ENCODE assay signal across 11 cellular contexts in the genomic region with DNA sequence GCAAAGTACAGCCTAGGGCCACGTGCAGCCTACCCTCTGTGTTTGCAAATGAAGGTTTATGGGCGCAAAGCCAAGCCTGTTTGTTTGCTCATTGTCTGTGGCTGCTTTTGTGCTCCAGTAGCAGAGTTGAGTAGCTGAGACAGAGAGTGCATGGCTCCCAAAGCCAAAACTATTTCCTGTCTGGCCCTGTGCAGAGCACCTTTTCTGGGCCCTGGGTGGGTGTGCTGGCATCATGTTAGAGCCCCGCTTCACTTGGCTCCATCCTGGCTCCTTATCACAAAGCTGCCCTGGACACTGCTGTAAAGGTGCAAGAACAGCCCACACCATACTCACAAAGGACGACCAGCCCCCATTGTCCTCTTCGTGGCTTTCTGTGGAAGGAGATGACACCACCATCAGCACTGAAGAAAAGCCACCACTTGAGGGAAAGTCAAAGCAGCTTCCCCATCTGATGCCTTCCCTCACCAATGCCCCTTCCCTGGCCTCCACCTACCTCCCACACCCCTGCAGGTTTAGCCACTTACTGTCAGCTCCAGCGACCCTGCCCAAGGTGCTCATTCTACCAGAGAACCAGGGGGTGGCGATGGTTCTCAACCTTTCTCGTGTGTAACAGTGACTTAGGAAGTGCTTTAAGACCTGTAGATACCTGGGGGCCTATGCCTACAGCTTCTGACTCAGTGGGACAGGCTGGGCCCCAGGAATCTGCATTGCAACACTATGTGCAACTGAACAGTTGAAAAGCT. TPM values are rescaled to one million over a fixed set of nuclear protein-coding genes. Genes with fewer than 3 reads are reported as not detected.
DNase-seq lines count a peak whose midpoint lies in the region; ATAC-seq and TF ChIP-seq lines count a peak whose summit lies in the region.
"Had no signal": no experiment of that assay in that cellular context is flagged by ENCODE, and none has a peak within 500 bp of the region (broad histone marks: within the 10 kb centered on the region; RNA-seq: fewer than 3 reads in every experiment).

No MANE protein-coding gene starts in this region.

- H3K79me2 ChIP-seq in OCI-LY3 (ENCODE audit: low read length) = no peaks in the 10 kb centered on the region
- H3K79me2 ChIP-seq in neural progenitor cell (ENCODE audit: low read depth) = no peaks in the 10 kb centered on the region

- peaks cover 7% of the 10 kb centered on the region for H3K4me1 ChIP-seq in OCI-LY3 (ENCODE audit: low read length)
- H3K4me1 ChIP-seq in neural progenitor cell = peaks cover 18% of the 10 kb centered on the region
- peaks cover 15% of the 10 kb centered on the region for H3K4me1 ChIP-seq in suprapubic skin

- TF ChIP-seq POLR2A in suprapubic skin (IDR thresholded peaks at IDR 0.05) = no peak

- H3K9ac ChIP-seq in OCI-LY3 (ENCODE audit: low read length) = no peak overlapping the region
- no peak overlapping the region for H3K9ac ChIP-seq in neural progenitor cell

- H3K9me3 ChIP-seq in OCI-LY3 (ENCODE audit: insufficient read depth, low read length) (no peaks in the 10 kb centered on the region), neural progenitor cell (ENCODE audit: low read depth) (no peaks in the 10 kb centered on the region), suprapubic skin (no peaks in the 10 kb centered on the region)

- H4K20me1 ChIP-seq in OCI-LY3 (ENCODE audit: insufficient read depth, low read length) (no peaks in the 10 kb centered on the region), neural progenitor cell (ENCODE audit: low read depth) (no peaks in the 10 kb centered on the region)

- no peak for DNase-seq in Right ventricle myocardium superior
- DNase-seq in left cardiac atrium = no peak
- DNase-seq in neural progenitor cell (ENCODE audit: low spot score) = peak; percentile 55
- no peak for DNase-seq in suprapubic skin (ENCODE audit: low spot score in 2 of 2)
- no peak for DNase-seq in cortex of kidney (lab: John Stamatoyannopoulos, UW)
- DNase-seq: activated B cell treated with CpG ODN at 0.5 μM for 24 hours had no signal

- H3K27ac Mint-ChIP-seq in activated naive CD8-positive, alpha-beta T cell = peak overlapping the region; percentile 95
- no peak overlapping the region for H3K27ac Mint-ChIP-seq in neural progenitor cell
- H3K27ac Mint-ChIP-seq: activated B cell treated with CpG ODN at 0.5 μM for 24 hours had no signal

- H2AFZ ChIP-seq in OCI-LY3 (ENCODE audit: low read depth, low read length) = no peak overlapping the region
- H2AFZ ChIP-seq in neural progenitor cell (replicated peaks) = peak overlapping the region; percentile 8

- no peaks in the 10 kb centered on the region for H3K36me3 ChIP-seq in OCI-LY3 (replicated peaks; ENCODE audit: low read depth, low read length)
- no peaks in the 10 kb centered on the region for H3K36me3 ChIP-seq in neural progenitor cell
- no peaks in the 10 kb centered on the region for H3K36me3 ChIP-seq in suprapubic skin

- H3K4me2 ChIP-seq in OCI-LY3 (ENCODE audit: low read length) (no peak overlapping the region), neural progenitor cell (no peak overlapping the region)

- 76% methylated on average over 7 of the region's 8 CpGs for WGBS in suprapubic skin

- H3F3A ChIP-seq in neural progenitor cell (ENCODE audit: low read depth) = peaks cover 7% of the 10 kb centered on the region

- H3K27ac ChIP-seq in OCI-LY3 (ENCODE audit: low read length) (no peak overlapping the region), neural progenitor cell (no peak overlapping the region), suprapubic skin (no peak overlapping the region)

- peaks cover 91% of the 10 kb centered on the region for H3K4me1 Mint-ChIP-seq in activated naive CD8-positive, alpha-beta T cell (ENCODE audit: low read depth)
- H3K4me1 Mint-ChIP-seq in neural progenitor cell = peaks cover 19% of the 10 kb centered on the region

- TF ChIP-seq CTCF in OCI-LY3 (IDR thresholded peaks at IDR 0.05; ENCODE audit: low read depth, low read length) (peak; percentile 65), neural progenitor cell (IDR thresholded peaks at IDR 0.05) (peak; percentile 48), suprapubic skin (IDR thresholded peaks at IDR 0.05) (no peak)

- no peaks in the 10 kb centered on the region for H3K9me3 Mint-ChIP-seq in activated naive CD8-positive, alpha-beta T cell (ENCODE audit: low read depth)
- no peaks in the 10 kb centered on the region for H3K9me3 Mint-ChIP-seq in neural progenitor cell
- H3K9me3 Mint-ChIP-seq: activated B cell treated with CpG ODN at 0.5 μM for 24 hours had no signal

- H3K27me3 Mint-ChIP-seq in activated naive CD8-positive, alpha-beta T cell = no peaks in the 10 kb centered on the region
- peaks cover 11% of the 10 kb centered on the region for H3K27me3 Mint-ChIP-seq in neural progenitor cell (ENCODE audit: insufficient read depth, low read depth)
- H3K27me3 Mint-ChIP-seq: activated B cell treated with CpG ODN at 0.5 μM for 24 hours had no signal

- TF ChIP-seq EP300 in suprapubic skin (IDR thresholded peaks at IDR 0.05) = no peak

- H3K4me3 ChIP-seq in OCI-LY3 (ENCODE audit: low read length) = no peak overlapping the region
- no peak overlapping the region for H3K4me3 ChIP-seq in neural progenitor cell
- H3K4me3 ChIP-seq in suprapubic skin = no peak overlapping the region

- H3K36me3 Mint-ChIP-seq in activated naive CD8-positive, alpha-beta T cell = peaks cover 25% of the 10 kb centered on the region
- H3K36me3 Mint-ChIP-seq in neural progenitor cell = no peaks in the 10 kb centered on the region

- peak overlapping the region; percentile 84 for H3K4me3 Mint-ChIP-seq in activated naive CD8-positive, alpha-beta T cell
- no peak overlapping the region for H3K4me3 Mint-ChIP-seq in neural progenitor cell
- H3K4me3 Mint-ChIP-seq: activated B cell treated with CpG ODN at 0.5 μM for 24 hours had no signal

- intact Hi-C loops in Right ventricle myocardium superior (cut with DNase I) (no loop called here), left cardiac atrium (cut with DNase I) (no loop called here)

- peaks cover 22% of the 10 kb centered on the region for H3K27me3 ChIP-seq in OCI-LY3 (ENCODE audit: low read depth, low read length)
- H3K27me3 ChIP-seq in neural progenitor cell = peaks cover 8% of the 10 kb centered on the region
- H3K27me3 ChIP-seq in suprapubic skin = no peaks in the 10 kb centered on the region

- peak; percentile 47 for ATAC-seq in Right ventricle myocardium superior (ENCODE audit: poor library complexity)
- no peak for ATAC-seq in left cardiac atrium
- ATAC-seq in GM19328 (IDR thresholded peaks at IDR 0.05; ENCODE audit: unreplicated experiment) = no peak

RNA-seq across cellular contexts. Expression of gene LCP2, which starts 23.4 kb away (rescaled TPM):
- total RNA-seq in Right ventricle myocardium superior = 6.7 TPM
- 10 to 100 TPM; 10.6 to 12.3 TPM for total RNA-seq in left cardiac atrium
- not detected in 2 replicates for total RNA-seq in neural progenitor cell (ENCODE audit: low replicate concordance)
- 1 to 10 TPM in 3 of 4 donors, not detected in 1; 1.5 to 8.9 (median 7.7) TPM for total RNA-seq in suprapubic skin
- total RNA-seq: Daoy had no signal

RNA-seq across cellular contexts. Expression of gene C5orf58, which starts 41.4 kb away (rescaled TPM):
- 0.65 TPM for total RNA-seq in Right ventricle myocardium superior
- total RNA-seq in left cardiac atrium = not detected
- total RNA-seq in neural progenitor cell (ENCODE audit: low replicate concordance) = not detected in 2 replicates
- not detected for total RNA-seq in suprapubic skin
- total RNA-seq: activated B cell treated with CpG ODN at 0.5 μM for 24 hours, Daoy, liver had no signal

Comparison
In these comparisons a context has a peak if more than half of its experiments do, and no peak if none do; other contexts are left out.
1. CTCF ChIP-seq: peak in OCI-LY3 (single experiment) and neural progenitor cell (single experiment); none in suprapubic skin (0 of 2).